ENCODE assay signal across 8 cellular contexts in the genomic region with DNA sequence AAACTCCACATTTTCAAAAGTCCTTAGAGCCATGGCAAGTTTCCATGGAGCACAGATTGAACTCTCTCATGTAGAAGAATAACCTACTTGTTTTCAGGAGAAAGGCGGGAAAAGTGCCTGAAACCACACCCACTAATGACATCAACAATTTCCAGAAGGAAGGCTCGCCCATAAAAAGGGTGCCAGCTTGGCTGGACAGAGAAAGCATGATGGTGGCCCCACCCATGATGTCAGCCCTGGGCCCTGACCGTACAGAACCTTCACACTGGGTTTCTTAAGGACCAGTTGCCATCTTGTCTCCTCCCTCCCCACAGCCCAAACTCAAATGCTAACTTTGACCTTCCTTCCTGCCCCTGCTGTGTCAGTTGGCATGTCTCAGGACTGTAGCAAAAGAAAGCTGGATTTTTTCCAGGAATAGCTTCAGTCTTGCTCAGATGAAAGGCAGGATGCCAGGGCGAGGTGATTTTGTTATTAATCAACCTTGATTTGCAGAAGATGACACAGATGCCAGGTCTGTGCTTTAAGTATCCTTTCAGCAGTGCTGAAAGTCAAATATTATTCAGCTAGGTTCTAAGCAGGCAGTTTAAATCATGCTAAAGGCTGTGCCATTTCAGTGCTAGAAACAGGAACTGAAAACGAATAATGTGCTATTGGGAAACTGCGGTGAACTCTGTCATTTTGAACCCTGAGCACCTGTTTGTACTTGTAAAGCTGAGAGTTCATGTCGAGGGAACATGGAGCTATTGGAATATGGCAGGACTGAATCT.
A peak's percentile ranks its signal among the peaks of the same experiment; 100 is the strongest.
DNase-seq lines count a peak whose midpoint lies in the region; ATAC-seq and TF ChIP-seq lines count a peak whose summit lies in the region.

No MANE protein-coding gene starts in this region.

- H3K4me2 ChIP-seq in DOHH2 (ENCODE audit: low read length) (peak overlapping the region; percentile 61), PC-9 (no peak overlapping the region)

- ATAC-seq in GM21360 (IDR thresholded peaks at IDR 0.05; ENCODE audit: unreplicated experiment) (peak; percentile 82), HG03457 (IDR thresholded peaks at IDR 0.05; ENCODE audit: unreplicated experiment) (peak; percentile 72)
- ATAC-seq in stimulated activated memory B cell treated with anti-CD40 and anti-IgM and Interleukin-4, amounts not matched to agents 10 μg/mL and 1 μg/mL and 100 μg/mL, for 72 hours: peak; percentile 94

- H4K20me1 ChIP-seq in DOHH2 (ENCODE audit: control insufficient read depth, insufficient read depth, low read depth, low read length): no peaks in the 10 kb centered on the region
- H4K20me1 ChIP-seq in PC-9 (ENCODE audit: insufficient read depth): no peaks in the 10 kb centered on the region

- H3K9me2 ChIP-seq in DOHH2 (replicated peaks; ENCODE audit: control insufficient read depth, low read length) (no peaks in the 10 kb centered on the region), PC-9 (ENCODE audit: insufficient read depth) (no peaks in the 10 kb centered on the region)

- H3K9me3 ChIP-seq in DOHH2 (ENCODE audit: control insufficient read depth, insufficient read depth, low read length) (peaks cover 3% of the 10 kb centered on the region; the same call in 1 of the 2 replicates), PC-9 (ENCODE audit: insufficient read depth, low read depth) (no peaks in the 10 kb centered on the region)

- H3K36me3 ChIP-seq in DOHH2 (ENCODE audit: control insufficient read depth, low read length) (peaks cover 18% of the 10 kb centered on the region), PC-9 (ENCODE audit: low read depth) (no peaks in the 10 kb centered on the region)

- H3K27ac ChIP-seq in DOHH2 (ENCODE audit: low read depth, low read length) (peak overlapping the region; percentile 76), PC-9 (no peak overlapping the region)

- H3K27me3 ChIP-seq in DOHH2 (ENCODE audit: control insufficient read depth, low read length): no peaks in the 10 kb centered on the region
- H3K27me3 ChIP-seq in PC-9 (ENCODE audit: insufficient read depth, low read depth): no peaks in the 10 kb centered on the region

- H3K4me1 ChIP-seq in DOHH2 (ENCODE audit: control insufficient read depth, low read length) (peaks cover 46% of the 10 kb centered on the region), PC-9 (replicated peaks; ENCODE audit: insufficient read depth) (peaks cover 6% of the 10 kb centered on the region; the same call in 1 of the 2 replicates)

- no peak for TF ChIP-seq CTCF in DOHH2 (IDR thresholded peaks at IDR 0.05; ENCODE audit: low read depth, low read length, poor library complexity, severe bottlenecking)
- no peak for TF ChIP-seq CTCF in endothelial cell (IDR thresholded peaks at IDR 0.05; ENCODE audit: unreplicated experiment)
- TF ChIP-seq CTCF in PC-9 (conservative IDR thresholded peaks at IDR 0.05): no peak

- H3K9me3 Mint-ChIP-seq in stimulated activated memory B cell treated with anti-CD40 and anti-IgM and Interleukin-4, amounts not matched to agents 10 μg/mL and 1 μg/mL and 100 μg/mL, for 72 hours: no peaks in the 10 kb centered on the region
- H3K9me3 Mint-ChIP-seq in endothelial cell (ENCODE audit: unreplicated experiment): no peaks in the 10 kb centered on the region

- no peak overlapping the region for H3K27ac Mint-ChIP-seq in stimulated activated memory B cell treated with anti-CD40 and anti-IgM and Interleukin-4, amounts not matched to agents 10 μg/mL and 1 μg/mL and 100 μg/mL, for 72 hours
- no peak overlapping the region for H3K27ac Mint-ChIP-seq in endothelial cell (ENCODE audit: unreplicated experiment)

- POLR2A ChIA-PET in PC-9 (lab: Charles Lee; ENCODE audit: unreplicated experiment): interaction anchor here (0.6 kb wide), 1 partner anchor 353 kb away, joined by 10 read pairs; no protein-coding TSS in a partner anchor

- CTCF ChIA-PET in PC-9 (lab: Charles Lee): no interaction called here

- BruUV-seq in PC-9 (replicated peaks; lab: Mats Ljungman, UMichigan): no TSS peak

- peaks cover 43% of the 10 kb centered on the region for H3K27me3 Mint-ChIP-seq in stimulated activated memory B cell treated with anti-CD40 and anti-IgM and Interleukin-4, amounts not matched to agents 10 μg/mL and 1 μg/mL and 100 μg/mL, for 72 hours
- no peaks in the 10 kb centered on the region for H3K27me3 Mint-ChIP-seq in endothelial cell (ENCODE audit: unreplicated experiment)

- intact Hi-C loops in PC-9 (cut with micrococcal nuclease; ENCODE audit: unreplicated experiment): no loop called here

- peak overlapping the region; percentile 50 for H3K4me3 ChIP-seq in DOHH2 (ENCODE audit: low read length)
- H3K4me3 ChIP-seq in PC-9: no peak overlapping the region

- peaks cover 42% of the 10 kb centered on the region for H3K4me1 Mint-ChIP-seq in stimulated activated memory B cell treated with anti-CD40 and anti-IgM and Interleukin-4, amounts not matched to agents 10 μg/mL and 1 μg/mL and 100 μg/mL, for 72 hours
- no peaks in the 10 kb centered on the region for H3K4me1 Mint-ChIP-seq in endothelial cell (ENCODE audit: unreplicated experiment)

- H3F3A ChIP-seq in DOHH2 (ENCODE audit: control insufficient read depth, insufficient read depth): no peaks in the 10 kb centered on the region
- H3F3A ChIP-seq in PC-9 (ENCODE audit: insufficient read depth, low read depth): no peaks in the 10 kb centered on the region

- H3K79me2 ChIP-seq in DOHH2 (ENCODE audit: control insufficient read depth, low read length): no peaks in the 10 kb centered on the region
- H3K79me2 ChIP-seq in PC-9 (ENCODE audit: low read depth): no peaks in the 10 kb centered on the region

- no peaks in the 10 kb centered on the region for H3K36me3 Mint-ChIP-seq in stimulated activated memory B cell treated with anti-CD40 and anti-IgM and Interleukin-4, amounts not matched to agents 10 μg/mL and 1 μg/mL and 100 μg/mL, for 72 hours
- no peaks in the 10 kb centered on the region for H3K36me3 Mint-ChIP-seq in endothelial cell (ENCODE audit: low read depth, unreplicated experiment)

- DNase-seq in cerebellum (ENCODE audit: low spot score): peak; percentile 51
- no peak for DNase-seq in endothelial cell (ENCODE audit: low spot score)
- no peak for DNase-seq in NCI-H1417 treated with DMSO at 0.1 percent for 48 hours (lab: John Stamatoyannopoulos, UW)
- no peak for DNase-seq in PC-9

- no peak overlapping the region for H2AFZ ChIP-seq in PC-9

- no peak overlapping the region for H3K4me3 Mint-ChIP-seq in stimulated activated memory B cell treated with anti-CD40 and anti-IgM and Interleukin-4, amounts not matched to agents 10 μg/mL and 1 μg/mL and 100 μg/mL, for 72 hours
- no peak overlapping the region for H3K4me3 Mint-ChIP-seq in endothelial cell (ENCODE audit: unreplicated experiment)
